Comparison of ENCODE assay signal across 8 cellular contexts in genomic region chr11:6321961-6322362, GRCh38. TPM values are rescaled to one million over a fixed set of nuclear protein-coding genes. Genes with fewer than 3 reads are reported as not detected.
DNase-seq lines count a peak whose midpoint lies in the region; ATAC-seq and TF ChIP-seq lines count a peak whose summit lies in the region.

No MANE protein-coding gene starts in this region.

- no peak overlapping the region for H3K4me3 ChIP-seq in tibial nerve

- peak overlapping the region; percentile 99 for H3K27ac Mint-ChIP-seq in activated T-cell treated with anti-CD3 and anti-CD28 coated beads, Interleukin-2, amount 50 U/mL, for 24 hours
- peak overlapping the region; percentile 80 for H3K27ac Mint-ChIP-seq in activated CD8-positive, alpha-beta T cell treated with anti-CD3 and anti-CD28 coated beads for 36 hours

- TF ChIP-seq EP300 in tibial nerve (IDR thresholded peaks at IDR 0.05), result no peak

- H3K4me1 Mint-ChIP-seq in activated T-cell treated with anti-CD3 and anti-CD28 coated beads, Interleukin-2, amount 50 U/mL, for 24 hours (ENCODE audit: low read depth), result peaks cover 55% of the 10 kb centered on the region
- peaks cover 39% of the 10 kb centered on the region for H3K4me1 Mint-ChIP-seq in activated CD8-positive, alpha-beta T cell treated with anti-CD3 and anti-CD28 coated beads for 36 hours (ENCODE audit: low read depth)

- peaks cover 56% of the 10 kb centered on the region for H3K27me3 Mint-ChIP-seq in activated T-cell treated with anti-CD3 and anti-CD28 coated beads, Interleukin-2, amount 50 U/mL, for 24 hours
- H3K27me3 Mint-ChIP-seq in activated CD8-positive, alpha-beta T cell treated with anti-CD3 and anti-CD28 coated beads for 36 hours, result peaks cover 35% of the 10 kb centered on the region

- CTCF ChIA-PET in activated CD8-positive, alpha-beta T cell treated with anti-CD3 and anti-CD28 coated beads for 36 hours (lab: Charles Lee), result interaction anchor here (1.7 to 7.5 kb wide), 2 partner anchors 30 to 41 kb away, joined by 10 to 53 read pairs; no protein-coding TSS in a partner anchor

- DNase-seq in activated T-cell treated with anti-CD3 and anti-CD28 coated beads, Interleukin-2, amount 50 U/mL, for 24 hours, result no peak
- DNase-seq in activated T-cell treated with anti-CD3 and anti-CD28 coated beads, Interleukin-2, amount 50 U/mL, for 1 hour, result no peak
- DNase-seq in activated CD8-positive, alpha-beta T cell treated with anti-CD3 and anti-CD28 coated beads for 36 hours, result peak; percentile 35
- DNase-seq in hepatic stellate cell (ENCODE audit: low spot score), result peak; percentile 22
- no peak for DNase-seq in tibial nerve (ENCODE audit: low spot score in 2 of 2)
- DNase-seq in GM10266 (ENCODE audit: extremely low spot score), result no peak
- no peak for DNase-seq in midbrain (lab: John Stamatoyannopoulos, UW)

- POLR2A ChIA-PET in activated CD8-positive, alpha-beta T cell treated with anti-CD3 and anti-CD28 coated beads for 36 hours (lab: Charles Lee), result interaction anchor here (0.6 to 0.9 kb wide), 3 partner anchors 18 to 92 kb away, joined by 3 to 4 read pairs (median 3); no protein-coding TSS in a partner anchor

- 26 to 27% methylated on average over 2 of the region's 2 CpGs for WGBS in tibial nerve, 2 donors

- H3K9me3 ChIP-seq in tibial nerve, result no peaks in the 10 kb centered on the region

- peak overlapping the region; percentile 89 to 100 (median 98) for H3K27ac ChIP-seq in tibial nerve

- H3K4me1 ChIP-seq in tibial nerve, result peaks cover 0 to 51% (median 27%) of the 10 kb centered on the region in 4 donors

- H3K36me3 ChIP-seq in tibial nerve, result no peaks in the 10 kb centered on the region

- H3K36me3 Mint-ChIP-seq in activated T-cell treated with anti-CD3 and anti-CD28 coated beads, Interleukin-2, amount 50 U/mL, for 24 hours (ENCODE audit: low read depth), result peaks cover 5% of the 10 kb centered on the region
- peaks cover 3% of the 10 kb centered on the region for H3K36me3 Mint-ChIP-seq in activated CD8-positive, alpha-beta T cell treated with anti-CD3 and anti-CD28 coated beads for 36 hours (ENCODE audit: low read depth)

- peak; percentile 50 for ATAC-seq in activated CD8-positive, alpha-beta T cell treated with anti-CD3 and anti-CD28 coated beads for 36 hours
- ATAC-seq in HG02678 (IDR thresholded peaks at IDR 0.05; ENCODE audit: unreplicated experiment), result no peak

- H3K27me3 ChIP-seq in tibial nerve, result no peaks in the 10 kb centered on the region

- no peaks in the 10 kb centered on the region for H3K9me3 Mint-ChIP-seq in activated T-cell treated with anti-CD3 and anti-CD28 coated beads, Interleukin-2, amount 50 U/mL, for 24 hours
- H3K9me3 Mint-ChIP-seq in activated CD8-positive, alpha-beta T cell treated with anti-CD3 and anti-CD28 coated beads for 36 hours, result no peaks in the 10 kb centered on the region

- TF ChIP-seq POLR2A in tibial nerve (IDR thresholded peaks at IDR 0.05), result no peak

- intact Hi-C loops in activated CD8-positive, alpha-beta T cell treated with anti-CD3 and anti-CD28 coated beads for 36 hours (cut with micrococcal nuclease), result loop anchor here (1.0 kb wide), 1 partner anchor 31 kb away; no protein-coding TSS in a partner anchor

- no peak for TF ChIP-seq CTCF in activated CD8-positive, alpha-beta T cell treated with anti-CD3 and anti-CD28 coated beads for 36 hours (IDR thresholded peaks at IDR 0.05)
- TF ChIP-seq CTCF in tibial nerve (IDR thresholded peaks at IDR 0.05) (no peak), GM10266 (IDR thresholded peaks at IDR 0.05; ENCODE audit: control insufficient read depth, insufficient read depth, low read depth, missing control alignments) (no peak)

- peak overlapping the region; percentile 80 for H3K4me3 Mint-ChIP-seq in activated T-cell treated with anti-CD3 and anti-CD28 coated beads, Interleukin-2, amount 50 U/mL, for 24 hours
- peak overlapping the region; percentile 5 for H3K4me3 Mint-ChIP-seq in activated CD8-positive, alpha-beta T cell treated with anti-CD3 and anti-CD28 coated beads for 36 hours

RNA-seq across cellular contexts. Expression of gene CAVIN3, which starts 1.7 kb away (rescaled TPM):
- 10 to 100 TPM; 13.3 to 15.9 TPM for total RNA-seq in activated CD8-positive, alpha-beta T cell treated with anti-CD3 and anti-CD28 coated beads for 36 hours
- total RNA-seq in tibial nerve, result 100 to 1,000 TPM; 270 to 598 (median 556) TPM

Comparison
In these comparisons a context has a peak if more than half of its experiments do, and no peak if none do; other contexts are left out.
1. DNase-seq: peak in activated CD8-positive, alpha-beta T cell treated with anti-CD3 and anti-CD28 coated beads for 36 hours (single experiment) and hepatic stellate cell (single experiment); none in activated T-cell treated with anti-CD3 and anti-CD28 coated beads, Interleukin-2, amount 50 U/mL, for 24 hours (single experiment), activated T-cell treated with anti-CD3 and anti-CD28 coated beads, Interleukin-2, amount 50 U/mL, for 1 hour (single experiment), tibial nerve (0 of 2), GM10266 (single experiment) and midbrain (single experiment).
2. RNA of gene CAVIN3, which starts 1.7 kb away (total RNA-seq): 270 to 598 TPM in tibial nerve; 13.3 to 15.9 TPM in activated CD8-positive, alpha-beta T cell treated with anti-CD3 and anti-CD28 coated beads for 36 hours; every median in the first group is over 10 times any median in the second.